33 cellular contexts compared by ENCODE assay signal in genomic region chr3:138573138-138573537, GRCh38. TPM values are rescaled to one million over a fixed set of nuclear protein-coding genes. Genes with fewer than 3 reads are reported as not detected.
A peak's percentile ranks its signal among the peaks of the same experiment; 100 is the strongest.
DNase-seq lines count a peak whose midpoint lies in the region; ATAC-seq and TF ChIP-seq lines count a peak whose summit lies in the region.
"Had no signal": no experiment of that assay in that cellular context is flagged by ENCODE, and none has a peak within 500 bp of the region (broad histone marks: within the 10 kb centered on the region; RNA-seq: fewer than 3 reads in every experiment).

No MANE protein-coding gene starts in this region.

- peaks cover 0 to 3% of the 10 kb centered on the region in 2 experiments; a peak in 1 of 3 replicates for H3K36me3 ChIP-seq in HEK293 (ENCODE audit: control insufficient read depth in 2 of 2, insufficient read depth in 1 of 2, low read length in 2 of 2)
- peaks cover 14% of the 10 kb centered on the region for H3K36me3 ChIP-seq in Panc1 (ENCODE audit: control insufficient read depth, insufficient read depth, low read length)
- no peaks in the 10 kb centered on the region for H3K36me3 ChIP-seq in brain microvascular endothelial cell (replicated peaks)
- H3K36me3 ChIP-seq: BE2C had no signal

- no peak overlapping the region for H3K4me3 Mint-ChIP-seq in T-helper 2 cell treated with Interferon-gamma antibody and Interleukin-4, amounts not matched to agents 5 μg/mL and 100 μg/mL, for 36 hours
- H3K4me3 Mint-ChIP-seq in glutamatergic neuron (ENCODE audit: unreplicated experiment), result no peak overlapping the region
- H3K4me3 Mint-ChIP-seq: B cell; CD14-positive monocyte; CD4-positive, alpha-beta memory T cell; CD4-positive, alpha-beta T cell; CD4-positive, CD25-positive, alpha-beta regulatory T cell; CD8-positive, alpha-beta T cell had no signal

- no peak for DNase-seq in T-helper 2 cell treated with Interferon-gamma antibody and Interleukin-4, amounts not matched to agents 5 μg/mL and 100 μg/mL, for 36 hours (ENCODE audit: low spot score)
- DNase-seq in T-helper 2 cell (no peak), Panc1 (ENCODE audit: low read depth, low spot score) (no peak), glutamatergic neuron (no peak), brain microvascular endothelial cell (no peak)
- DNase-seq: 8988T; ACHN; AML-193; BE2C; C1 segment of cervical spinal cord; Caco-2; Calu3; CD4-positive, alpha-beta memory T cell; CD4-positive, alpha-beta T cell; CD4-positive, CD25-positive, alpha-beta regulatory T cell; CD8-positive, alpha-beta memory T cell; CD8-positive, alpha-beta T cell; COR-L47; DMS 273 treated with DMSO at 0.1 percent for 48 hours; DMS153; DMS53; DMS79; DMS79 treated with DMSO at 0.1 percent for 48 hours; DND-41; EL had no signal

- H3K27ac ChIP-seq in HEK293 (ENCODE audit: extremely low read depth, low read depth, low read length) (no peak overlapping the region), Panc1 (ENCODE audit: low read length) (no peak overlapping the region), brain microvascular endothelial cell (no peak overlapping the region)
- H3K27ac ChIP-seq: 22Rv1; A549; BLaER1; BLaER1 treated with 17β-estradiol and CSF1 and Interleukin-3, amounts not matched to agents 10 nM and 100 nM; C4-2B had no signal

- peaks cover 55% of the 10 kb centered on the region for H3K36me3 Mint-ChIP-seq in T-helper 2 cell treated with Interferon-gamma antibody and Interleukin-4, amounts not matched to agents 5 μg/mL and 100 μg/mL, for 36 hours (ENCODE audit: low read depth)
- peaks cover 22% of the 10 kb centered on the region for H3K36me3 Mint-ChIP-seq in glutamatergic neuron (ENCODE audit: unreplicated experiment)

- H3K27me3 Mint-ChIP-seq in T-helper 2 cell treated with Interferon-gamma antibody and Interleukin-4, amounts not matched to agents 5 μg/mL and 100 μg/mL, for 36 hours (ENCODE audit: low read depth), result no peaks in the 10 kb centered on the region
- H3K27me3 Mint-ChIP-seq in glutamatergic neuron (ENCODE audit: unreplicated experiment), result no peaks in the 10 kb centered on the region
- H3K27me3 Mint-ChIP-seq: CD4-positive, alpha-beta memory T cell; CD4-positive, alpha-beta T cell; CD8-positive, alpha-beta memory T cell had no signal

- no peak for ATAC-seq in Panc1
- ATAC-seq: A549; CD8-positive, alpha-beta T cell had no signal

- H3K9me3 ChIP-seq in HEK293 (ENCODE audit: control insufficient read depth, insufficient read depth, low read depth, low read length) (no peaks in the 10 kb centered on the region), Panc1 (ENCODE audit: control insufficient read depth, insufficient read depth, low read depth, low read length) (peaks cover 6% of the 10 kb centered on the region; the same call in 1 of the 2 replicates)
- H3K9me3 ChIP-seq: A549, BE2C, Caco-2 had no signal

- H3K4me1 Mint-ChIP-seq in T-helper 2 cell treated with Interferon-gamma antibody and Interleukin-4, amounts not matched to agents 5 μg/mL and 100 μg/mL, for 36 hours (ENCODE audit: low read depth), result peaks cover 15% of the 10 kb centered on the region
- H3K4me1 Mint-ChIP-seq in glutamatergic neuron (ENCODE audit: low read depth, unreplicated experiment), result no peaks in the 10 kb centered on the region
- H3K4me1 Mint-ChIP-seq: CD14-positive monocyte had no signal

- H3K27ac Mint-ChIP-seq in T-helper 2 cell treated with Interferon-gamma antibody and Interleukin-4, amounts not matched to agents 5 μg/mL and 100 μg/mL, for 36 hours, result peak overlapping the region; percentile 32
- no peak overlapping the region for H3K27ac Mint-ChIP-seq in glutamatergic neuron (ENCODE audit: unreplicated experiment)
- H3K27ac Mint-ChIP-seq: B cell; CD14-positive monocyte; CD4-positive, alpha-beta memory T cell; CD4-positive, alpha-beta T cell; CD8-positive, alpha-beta T cell had no signal

- CTCF ChIA-PET in HEK293 (lab: Yijun Ruan, JAX), result interaction anchor here (0.6 to 0.7 kb wide), 2 partner anchors 12 to 94 kb away, joined by 3 to 6 read pairs; no protein-coding TSS in a partner anchor
- CTCF ChIA-PET in Panc1 (lab: Charles Lee), result no interaction called here

- H3K4me1 ChIP-seq in HEK293 (ENCODE audit: control insufficient read depth, insufficient read depth, low read length), result no peaks in the 10 kb centered on the region
- H3K4me1 ChIP-seq in Panc1 (ENCODE audit: control insufficient read depth, insufficient read depth, low read length), result peaks cover under 1% of the 10 kb centered on the region; the same call in 1 of the 2 replicates
- H3K4me1 ChIP-seq: A549, BE2C, Caco-2 had no signal

- intact Hi-C loops in Panc1 (cut with micrococcal nuclease; ENCODE audit: unreplicated experiment), result no loop called here

- POLR2A ChIA-PET in HEK293 (lab: Yijun Ruan, JAX), result no interaction called here
- POLR2A ChIA-PET in Panc1 (lab: Charles Lee), result no interaction called here

- no peaks in the 10 kb centered on the region for H3K27me3 ChIP-seq in Panc1 (ENCODE audit: control insufficient read depth, insufficient read depth, low read length)
- no peaks in the 10 kb centered on the region for H3K27me3 ChIP-seq in brain microvascular endothelial cell (replicated peaks)
- H3K27me3 ChIP-seq: BE2C, BLaER1 had no signal

- in situ Hi-C loops in Panc1 (cut with HindIII; ENCODE audit: low pct_unique_long_range_greater_than_20kb, low sequenced_read_pairs), result no loop called here
- in situ Hi-C loops in brain microvascular endothelial cell (cut with HindIII; ENCODE audit: low pct_ligation_motif_present, low sequenced_read_pairs), result no loop called here

- H3K9me3 Mint-ChIP-seq in T-helper 2 cell treated with Interferon-gamma antibody and Interleukin-4, amounts not matched to agents 5 μg/mL and 100 μg/mL, for 36 hours, result peaks cover 30% of the 10 kb centered on the region
- peaks cover 5% of the 10 kb centered on the region for H3K9me3 Mint-ChIP-seq in glutamatergic neuron (ENCODE audit: unreplicated experiment)

- no peak overlapping the region for H3K4me3 ChIP-seq in HEK293 (ENCODE audit: low read depth, low read length)
- H3K4me3 ChIP-seq in Panc1 (ENCODE audit: low read depth in 2 of 2, low read length in 2 of 2), result no peak overlapping the region
- no peak overlapping the region for H3K4me3 ChIP-seq in brain microvascular endothelial cell (ENCODE audit: low read depth, low read length)
- H3K4me3 ChIP-seq: A549; BLaER1; BLaER1 treated with 17β-estradiol and CSF1 and Interleukin-3, amounts not matched to agents 10 nM and 100 nM had no signal

- TSS peak; percentile 19 for BruUV-seq in Panc1 (replicated peaks; lab: Mats Ljungman, UMichigan)

- TF ChIP-seq CTCF in HEK293 (tag by site-specific recombination; IDR thresholded peaks at IDR 0.05) (no peak), Panc1 (IDR thresholded peaks at IDR 0.05) (no peak), glutamatergic neuron (IDR thresholded peaks at IDR 0.05; ENCODE audit: partially characterized antibody, unreplicated experiment) (no peak), brain microvascular endothelial cell (IDR thresholded peaks at IDR 0.05; ENCODE audit: low read depth, low read length, missing control alignments) (no peak)

TF ChIP-seq in HEK293, 187 proteins besides CTCF, POLR2A, EP300 and RAD21:
- TF ChIP-seq ZNF549 (tag by site-specific recombination; IDR thresholded peaks at IDR 0.05), result no peak
- TF ChIP-seq ZNF558 (tag by site-specific recombination; IDR thresholded peaks at IDR 0.05), result peak; percentile 99
- no peak for TF ChIP-seq ZNF366 (tag by site-specific recombination; conservative IDR thresholded peaks at IDR 0.05)

RNA-seq across cellular contexts. Expression of gene CEP70, which starts 20.9 kb away (rescaled TPM):
- total RNA-seq in Panc1 (2021; ENCODE audit: unreplicated experiment), result 64.5 TPM
- 22.8 TPM for polyA plus RNA-seq in Panc1 (2012; ENCODE audit: insufficient read length)
- 15.7 TPM for total RNA-seq in glutamatergic neuron (ENCODE audit: unreplicated experiment)
- polyA plus RNA-seq: CD14-positive monocyte had no signal

RNA-seq across cellular contexts. Expression of gene FAIM, which starts 35.4 kb away (rescaled TPM):
- total RNA-seq in Panc1 (2021; ENCODE audit: unreplicated experiment), result 18.8 TPM
- 15.6 TPM for polyA plus RNA-seq in Panc1 (2012; ENCODE audit: insufficient read length)
- 14.7 TPM for total RNA-seq in glutamatergic neuron (ENCODE audit: unreplicated experiment)
